In genomic region chr10:88897019-88897853, GRCh38 we compare ENCODE assay signal across 9 cellular contexts. TPM values are rescaled to one million over a fixed set of nuclear protein-coding genes. Genes with fewer than 3 reads are reported as not detected.
DNase-seq lines count a peak whose midpoint lies in the region; ATAC-seq lines count a peak whose summit lies in the region.
"Had no signal": no experiment of that assay in that cellular context is flagged by ENCODE, and none has a peak within 500 bp of the region (broad histone marks: within the 10 kb centered on the region; RNA-seq: fewer than 3 reads in every experiment).

No MANE protein-coding gene starts in this region.

- no peak overlapping the region for H3K4me3 ChIP-seq in mesodermal cell (ENCODE audit: extremely low read depth, insufficient read depth, low read length, poor library complexity, severe bottlenecking)
- H3K4me3 ChIP-seq in H7 (ENCODE audit: insufficient read depth, low read depth, low read length) = no peak overlapping the region

- ATAC-seq in GM19395 (IDR thresholded peaks at IDR 0.05; ENCODE audit: unreplicated experiment) = no peak

- no peaks in the 10 kb centered on the region for H3K27me3 ChIP-seq in H7 (ENCODE audit: control insufficient read depth, insufficient read depth, low read length)

- peaks cover 8% of the 10 kb centered on the region for H3K36me3 Mint-ChIP-seq in activated naive CD8-positive, alpha-beta T cell

- 80% methylated on average over 3 of the region's 8 CpGs; no CpG with 5 or more reads in 1 of the 2 experiments for WGBS in mesodermal cell (ENCODE audit: insufficient coverage in 2 of 2), 2 experiments

- H3K27me3 Mint-ChIP-seq in activated naive CD8-positive, alpha-beta T cell = no peaks in the 10 kb centered on the region

- H3K27ac Mint-ChIP-seq in activated naive CD8-positive, alpha-beta T cell = peak overlapping the region; percentile 93

- H3K4me1 ChIP-seq in mesodermal cell (ENCODE audit: control insufficient read depth, insufficient read depth, low read length, poor library complexity, severe bottlenecking) = peaks cover 23% of the 10 kb centered on the region

- peaks cover 79% of the 10 kb centered on the region for H3K4me1 Mint-ChIP-seq in activated naive CD8-positive, alpha-beta T cell (ENCODE audit: low read depth)

- H3K9me3 Mint-ChIP-seq in activated naive CD8-positive, alpha-beta T cell (ENCODE audit: low read depth) = no peaks in the 10 kb centered on the region

- H3K27ac ChIP-seq in mesodermal cell (ENCODE audit: low read depth, low read length, severe bottlenecking) = peak overlapping the region; percentile 73

- H3K36me3 ChIP-seq in mesodermal cell (ENCODE audit: control insufficient read depth, insufficient read depth, low read length) (no peaks in the 10 kb centered on the region), H7 (replicated peaks; ENCODE audit: control insufficient read depth, insufficient read depth, low read length) (no peaks in the 10 kb centered on the region)

- H3K9me3 ChIP-seq in mesodermal cell (ENCODE audit: control insufficient read depth, low read length) = no peaks in the 10 kb centered on the region

- peak; percentile 77 for DNase-seq in A172 (ENCODE audit: low spot score)
- DNase-seq in HT-29 (ENCODE audit: low spot score) = peak; percentile 57
- DNase-seq in Kasumi-1 (lab: John Stamatoyannopoulos, UW) = no peak
- DNase-seq in iPS-NIHi7 (ENCODE audit: extremely low spot score) = no peak
- DNase-seq in H7 = no peak

- peak overlapping the region; percentile 76 for H3K4me3 Mint-ChIP-seq in activated naive CD8-positive, alpha-beta T cell

RNA-seq across cellular contexts. Expression of gene STAMBPL1, which starts 17.2 kb away (rescaled TPM):
- total RNA-seq in A172 (2014; rRNA removed; shearing (Covaris generic)) = 40.4 and 48.8 TPM in 2 replicates
- total RNA-seq in HT-29 (2014; rRNA removed; shearing (Covaris generic)) = 61.2 and 79.2 TPM in 2 replicates
- 1.3 TPM for polyA plus RNA-seq in mesodermal cell (2013, experiment 1 of 2)
- 0.96 TPM for polyA plus RNA-seq in mesodermal cell (2013, experiment 2 of 2)
- total RNA-seq in H7 (2014; rRNA removed; shearing (Covaris generic)) = 1.3 and 2.3 TPM in 2 replicates

RNA-seq across cellular contexts. Expression of gene ANKRD22, which starts 45.6 kb away (rescaled TPM):
- not detected in 2 replicates for total RNA-seq in A172 (2014; rRNA removed; shearing (Covaris generic))
- 6.2 and 7.2 TPM in 2 replicates for total RNA-seq in HT-29 (2014; rRNA removed; shearing (Covaris generic))
- not detected for polyA plus RNA-seq in mesodermal cell (2013, experiment 1 of 2)
- not detected for polyA plus RNA-seq in mesodermal cell (2013, experiment 2 of 2)
- total RNA-seq in H7 (2014; rRNA removed; shearing (Covaris generic)) = not detected in 2 replicates
- total RNA-seq: endothelial cell of umbilical vein had no signal
- polyA plus RNA-seq: endothelial cell of umbilical vein had no signal

RNA-seq across cellular contexts. Expression of gene ACTA2, which starts 55.3 kb away (rescaled TPM):
- total RNA-seq in A172 (2014; rRNA removed; shearing (Covaris generic)) = 11.2 and 15.6 TPM in 2 replicates
- 0.31 and 1.4 TPM in 2 replicates for total RNA-seq in HT-29 (2014; rRNA removed; shearing (Covaris generic))
- polyA plus RNA-seq in mesodermal cell (2013, experiment 1 of 2) = 247 TPM
- polyA plus RNA-seq in mesodermal cell (2013, experiment 2 of 2) = 188 TPM
- not detected in 2 replicates for total RNA-seq in H7 (2014; rRNA removed; shearing (Covaris generic))

Comparison
In these comparisons a context has a peak if more than half of its experiments do, and no peak if none do; other contexts are left out.
1. DNase-seq: peak in A172 (single experiment) and HT-29 (single experiment); none in Kasumi-1 (0 of 2), iPS-NIHi7 (single experiment) and H7 (single experiment).
2. RNA of gene STAMBPL1, which starts 17.2 kb away (total RNA-seq): 61.2 to 79.2 TPM in HT-29 and 40.4 to 48.8 TPM in A172; 1.3 to 2.3 TPM in H7; every median in the first group is over 10 times any median in the second.